8 cellular contexts compared by ENCODE assay signal in the genomic region with DNA sequence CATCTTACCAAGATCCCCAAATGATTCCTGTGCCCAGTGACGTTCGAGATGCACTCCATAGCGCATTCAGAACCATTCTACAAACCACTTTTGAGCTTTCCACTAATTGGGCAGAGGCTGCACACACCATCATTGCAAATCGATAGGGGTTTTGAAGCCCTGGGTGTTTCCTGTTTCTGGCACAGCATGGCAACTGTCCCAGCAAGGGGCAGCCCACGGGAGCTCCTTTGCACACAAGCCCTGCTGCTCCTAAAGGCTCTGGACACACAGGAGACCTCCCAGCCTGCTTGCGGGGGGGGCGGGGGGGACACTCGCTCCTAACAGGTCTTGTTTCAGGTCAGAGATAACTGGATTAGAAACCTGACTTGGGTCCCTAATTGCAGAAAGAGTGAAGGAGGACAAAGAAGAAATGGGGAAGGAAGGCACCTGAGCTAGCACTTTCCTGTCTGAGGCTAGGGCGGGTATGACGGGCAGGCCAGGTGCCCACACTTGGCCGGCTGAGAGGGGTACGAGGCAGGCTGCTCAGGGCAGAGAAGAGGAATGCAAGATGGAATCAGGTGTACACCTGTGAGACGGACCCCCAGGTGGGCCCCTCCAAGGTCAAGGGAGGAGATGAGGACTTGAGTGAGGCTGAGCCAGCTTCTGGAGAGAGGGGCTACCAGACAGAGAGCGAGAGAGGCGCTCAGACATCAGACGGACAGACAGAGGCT. TPM values are rescaled to one million over a fixed set of nuclear protein-coding genes. Genes with fewer than 3 reads are reported as not detected.
DNase-seq lines count a peak whose midpoint lies in the region; ATAC-seq and TF ChIP-seq lines count a peak whose summit lies in the region.

No MANE protein-coding gene starts in this region.

- H3K4me3 Mint-ChIP-seq in activated T-cell treated with anti-CD3 and anti-CD28 coated beads, Interleukin-2, amount 50 U/mL, for 24 hours: peak overlapping the region; percentile 78

- TF ChIP-seq CTCF in ascending aorta (IDR thresholded peaks at IDR 0.05) (no peak), suprapubic skin (IDR thresholded peaks at IDR 0.05) (no peak)

- H3K36me3 ChIP-seq in ascending aorta: no peaks in the 10 kb centered on the region
- no peaks in the 10 kb centered on the region for H3K36me3 ChIP-seq in mesodermal cell (ENCODE audit: control insufficient read depth, insufficient read depth, low read length)
- no peaks in the 10 kb centered on the region for H3K36me3 ChIP-seq in suprapubic skin

- no peak for TF ChIP-seq EP300 in suprapubic skin (IDR thresholded peaks at IDR 0.05)

- 75 to 76% methylated on average over 14 to 15 of the region's 16 CpGs for WGBS in mesodermal cell (ENCODE audit: insufficient coverage in 2 of 2), 2 experiments
- 78% methylated on average over 16 of the region's 16 CpGs for WGBS in suprapubic skin

- H3K27me3 ChIP-seq in ascending aorta (no peaks in the 10 kb centered on the region), suprapubic skin (peaks cover 9% of the 10 kb centered on the region)

- H3K9me3 ChIP-seq in ascending aorta (no peaks in the 10 kb centered on the region), mesodermal cell (ENCODE audit: control insufficient read depth, low read length) (no peaks in the 10 kb centered on the region), suprapubic skin (no peaks in the 10 kb centered on the region)

- peaks cover 19% of the 10 kb centered on the region for H3K4me1 Mint-ChIP-seq in activated T-cell treated with anti-CD3 and anti-CD28 coated beads, Interleukin-2, amount 50 U/mL, for 24 hours (ENCODE audit: low read depth)

- H3K4me1 ChIP-seq in ascending aorta: peaks cover 0 to 6% of the 10 kb centered on the region in 2 donors
- H3K4me1 ChIP-seq in mesodermal cell (ENCODE audit: control insufficient read depth, insufficient read depth, low read length, poor library complexity, severe bottlenecking): no peaks in the 10 kb centered on the region
- peaks cover 10% of the 10 kb centered on the region for H3K4me1 ChIP-seq in suprapubic skin

- peak overlapping the region; percentile 39 for H3K27ac Mint-ChIP-seq in activated T-cell treated with anti-CD3 and anti-CD28 coated beads, Interleukin-2, amount 50 U/mL, for 24 hours

- H3K36me3 Mint-ChIP-seq in activated T-cell treated with anti-CD3 and anti-CD28 coated beads, Interleukin-2, amount 50 U/mL, for 24 hours (ENCODE audit: low read depth): no peaks in the 10 kb centered on the region

- peak overlapping the region; percentile 74 to 79 for H3K4me3 ChIP-seq in ascending aorta
- H3K4me3 ChIP-seq in mesodermal cell (ENCODE audit: extremely low read depth, insufficient read depth, low read length, poor library complexity, severe bottlenecking): peak overlapping the region; percentile 42
- H3K4me3 ChIP-seq in suprapubic skin: peak overlapping the region; percentile 58

- H3K9me3 Mint-ChIP-seq in activated T-cell treated with anti-CD3 and anti-CD28 coated beads, Interleukin-2, amount 50 U/mL, for 24 hours: no peaks in the 10 kb centered on the region

- H3K27ac ChIP-seq in ascending aorta (no peak overlapping the region), mesodermal cell (ENCODE audit: low read depth, low read length, severe bottlenecking) (no peak overlapping the region), suprapubic skin (no peak overlapping the region)

- peaks cover 15% of the 10 kb centered on the region for H3K27me3 Mint-ChIP-seq in activated T-cell treated with anti-CD3 and anti-CD28 coated beads, Interleukin-2, amount 50 U/mL, for 24 hours

- DNase-seq in activated T-cell treated with anti-CD3 and anti-CD28 coated beads, Interleukin-2, amount 50 U/mL, for 24 hours: no peak
- no peak for DNase-seq in activated T-cell treated with anti-CD3 and anti-CD28 coated beads for 4 hours
- DNase-seq in ascending aorta (ENCODE audit: low spot score in 2 of 2): no peak
- no peak for DNase-seq in suprapubic skin (ENCODE audit: low spot score in 2 of 2)
- DNase-seq in posterior vena cava (ENCODE audit: low spot score): no peak

- no peak for TF ChIP-seq POLR2A in suprapubic skin (IDR thresholded peaks at IDR 0.05)

- no peak for ATAC-seq in GM19463 (IDR thresholded peaks at IDR 0.05; ENCODE audit: unreplicated experiment)
- no peak for ATAC-seq in HG02981 (IDR thresholded peaks at IDR 0.05; ENCODE audit: unreplicated experiment)

- intact Hi-C loops in ascending aorta (cut with DNase I): no loop called here
- intact Hi-C loops in posterior vena cava (cut with DNase I): no loop called here

RNA-seq across cellular contexts. Expression of gene FBP1, which starts 0.8 kb away (rescaled TPM):
- 4.8 TPM for total RNA-seq in ascending aorta
- polyA plus RNA-seq in mesodermal cell (2013, experiment 1 of 2): 1.1 TPM
- 0.91 TPM for polyA plus RNA-seq in mesodermal cell (2013, experiment 2 of 2)
- 10 to 100 TPM in 3 of 4 donors, 1 to 10 TPM in 1; 4.5 to 15.2 (median 11.3) TPM for total RNA-seq in suprapubic skin
- total RNA-seq in posterior vena cava: 1 to 10 TPM; 4.2 to 4.7 TPM

RNA-seq across cellular contexts. Expression of gene FBP2, which starts 44.9 kb away (rescaled TPM):
- not detected for total RNA-seq in ascending aorta
- polyA plus RNA-seq in mesodermal cell (2013, experiment 1 of 2): not detected
- not detected for polyA plus RNA-seq in mesodermal cell (2013, experiment 2 of 2)
- total RNA-seq in suprapubic skin: not detected
- total RNA-seq in posterior vena cava: not detected
